8 cellular contexts compared by ENCODE assay signal in the genomic region with DNA sequence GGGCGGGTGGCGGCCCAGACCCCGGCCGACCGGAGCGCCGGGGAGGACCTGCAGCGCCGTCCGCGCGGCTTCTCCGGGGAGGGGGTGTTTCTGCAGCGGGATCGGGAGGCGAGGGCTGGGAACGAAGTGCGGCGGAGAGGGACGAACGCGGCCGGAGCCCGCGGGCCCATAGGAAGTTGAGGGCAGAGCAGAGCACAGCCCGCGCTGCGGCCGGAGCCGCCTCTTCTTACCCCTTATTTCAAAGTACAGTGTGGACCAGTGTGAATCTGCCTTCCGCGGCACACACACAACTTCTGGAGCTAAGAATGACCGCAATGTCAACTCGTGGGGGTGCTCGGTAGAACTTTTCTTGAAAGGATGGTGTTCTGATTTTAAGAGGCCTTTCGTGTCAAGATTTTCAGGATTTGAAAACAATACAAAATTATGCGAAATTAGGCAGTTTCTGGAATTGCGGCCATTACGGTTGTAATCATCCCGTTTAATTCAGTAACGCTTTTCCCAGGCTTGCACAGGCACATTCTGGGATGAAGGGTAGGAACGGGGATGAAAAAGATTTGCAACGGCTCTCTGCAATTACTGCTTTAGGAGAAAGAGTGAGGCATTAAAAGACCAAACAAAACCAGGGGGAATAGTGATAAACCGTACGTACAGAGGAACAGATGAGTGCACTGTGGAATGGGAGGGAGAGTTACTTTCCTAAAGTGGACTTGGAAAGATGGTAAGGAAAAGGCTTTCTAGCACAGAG. TPM values are rescaled to one million over a fixed set of nuclear protein-coding genes. Genes with fewer than 3 reads are reported as not detected.
DNase-seq lines count a peak whose midpoint lies in the region; ATAC-seq and TF ChIP-seq lines count a peak whose summit lies in the region.

No MANE protein-coding gene starts in this region.

- H3K4me3 ChIP-seq in SU-DHL-6 (ENCODE audit: insufficient read depth, low read length, poor library complexity, severe bottlenecking) (peak overlapping the region; percentile 55), iPS-15b (ENCODE audit: low read depth, low read length) (peak overlapping the region; percentile 87), skeletal muscle cell (ENCODE audit: low read depth, low read length) (peak overlapping the region; percentile 75)

- H3K79me2 ChIP-seq in SU-DHL-6 (ENCODE audit: insufficient read depth, low read length), result peaks cover 29% of the 10 kb centered on the region

- ATAC-seq in GM21529 (IDR thresholded peaks at IDR 0.05; ENCODE audit: unreplicated experiment), result peak; percentile 29

- H3F3A ChIP-seq in SU-DHL-6 (ENCODE audit: insufficient read depth), result no peaks in the 10 kb centered on the region

- H3K27ac ChIP-seq in SU-DHL-6 (ENCODE audit: low read depth, low read length), result peak overlapping the region; percentile 38

- H3K36me3 Mint-ChIP-seq in brain, result no peaks in the 10 kb centered on the region

- peak overlapping the region; percentile 15 for H2AFZ ChIP-seq in SU-DHL-6 (ENCODE audit: low read depth, low read length, severe bottlenecking)

- H3K36me3 ChIP-seq in SU-DHL-6 (ENCODE audit: low read length) (no peaks in the 10 kb centered on the region), iPS-15b (ENCODE audit: control insufficient read depth, insufficient read depth, low read length) (no peaks in the 10 kb centered on the region)

- H3K4me1 ChIP-seq in iPS-15b (ENCODE audit: control insufficient read depth, insufficient read depth, low read length), result no peaks in the 10 kb centered on the region

- peak overlapping the region; percentile 88 to 100 (median 96) for H3K27ac Mint-ChIP-seq in brain

- peaks cover 43% of the 10 kb centered on the region for H3K4me1 Mint-ChIP-seq in brain

- H3K27me3 ChIP-seq in SU-DHL-6 (ENCODE audit: low read length), result no peaks in the 10 kb centered on the region
- H3K27me3 ChIP-seq in iPS-15b (ENCODE audit: control insufficient read depth, insufficient read depth, low read length), result no peaks in the 10 kb centered on the region

- H3K9ac ChIP-seq in SU-DHL-6 (ENCODE audit: low read length), result peak overlapping the region; percentile 83
- H3K9ac ChIP-seq in iPS-15b (ENCODE audit: low read depth, low read length), result peak overlapping the region; percentile 91

- TF ChIP-seq CTCF in SU-DHL-6 (IDR thresholded peaks at IDR 0.05; ENCODE audit: insufficient read depth, low read length, poor library complexity, severe bottlenecking), result no peak
- TF ChIP-seq CTCF in brain (conservative IDR thresholded peaks at IDR 0.05), result no peak

- H3K9me3 ChIP-seq in SU-DHL-6 (ENCODE audit: insufficient read depth, low read length), result no peaks in the 10 kb centered on the region
- H3K9me3 ChIP-seq in iPS-15b (ENCODE audit: control insufficient read depth, insufficient read depth, low read length), result no peaks in the 10 kb centered on the region

- H3K9me2 ChIP-seq in SU-DHL-6 (replicated peaks; ENCODE audit: insufficient read depth, low read length), result no peaks in the 10 kb centered on the region

- DNase-seq in GF-D8 (lab: John Stamatoyannopoulos, UW) (peak; percentile 63), HuH-7.5 (ENCODE audit: low spot score) (peak; percentile 44), skeletal muscle cell (ENCODE audit: low read depth) (peak; percentile 16), middle frontal gyrus (ENCODE audit: extremely low spot score, low spot score) (no peak)

- peak overlapping the region; percentile 67 for H3K4me2 ChIP-seq in SU-DHL-6 (ENCODE audit: low read depth, low read length, poor library complexity, severe bottlenecking)

- peak overlapping the region; percentile 84 to 92 (median 88) for H3K4me3 Mint-ChIP-seq in brain

- H3K27me3 Mint-ChIP-seq in brain, result no peaks in the 10 kb centered on the region

- peaks cover 0 to 9% (median 0%) of the 10 kb centered on the region in 5 experiments for H3K9me3 Mint-ChIP-seq in brain

- no peaks in the 10 kb centered on the region for H4K20me1 ChIP-seq in SU-DHL-6 (ENCODE audit: low read depth, low read length)

RNA-seq across cellular contexts. Expression of gene TDRD3, which starts 0.8 kb away (rescaled TPM):
- polyA plus RNA-seq in brain (ENCODE audit: insufficient read depth, low read depth, low replicate concordance), result 4.9 TPM
